Comparison of ENCODE assay signal across 16 cellular contexts in the genomic region with DNA sequence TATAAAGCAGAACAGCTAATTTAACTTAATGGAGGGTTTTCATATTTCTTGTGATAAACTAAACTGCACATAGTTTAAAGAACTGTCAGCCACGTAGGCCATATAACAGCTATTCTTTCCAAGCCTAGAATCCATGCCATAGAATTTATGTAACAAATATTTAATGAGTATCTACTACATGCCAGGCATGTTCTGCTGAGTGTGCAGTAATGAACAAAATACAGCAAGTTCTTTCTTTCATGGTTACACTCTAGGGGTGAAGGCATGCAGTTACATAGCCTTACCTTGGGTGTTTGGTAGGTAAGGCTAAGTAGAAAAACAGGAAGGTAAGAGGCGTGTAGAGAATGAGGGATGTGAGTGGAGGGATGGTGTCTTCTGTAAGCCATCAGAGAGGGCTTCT. TPM values are rescaled to one million over a fixed set of nuclear protein-coding genes. Genes with fewer than 3 reads are reported as not detected.
DNase-seq lines count a peak whose midpoint lies in the region; ATAC-seq and TF ChIP-seq lines count a peak whose summit lies in the region.
"Had no signal": no experiment of that assay in that cellular context is flagged by ENCODE, and none has a peak within 500 bp of the region (broad histone marks: within the 10 kb centered on the region; RNA-seq: fewer than 3 reads in every experiment).

No MANE protein-coding gene starts in this region.

- peaks cover 14% of the 10 kb centered on the region for H3K36me3 ChIP-seq in DND-41 (ENCODE audit: insufficient read depth, low read length)
- H3K36me3 ChIP-seq in naive thymus-derived CD4-positive, alpha-beta T cell (ENCODE audit: control insufficient read depth in 2 of 3, insufficient read depth in 3 of 3, low read length in 3 of 3): no peaks in the 10 kb centered on the region
- no peaks in the 10 kb centered on the region for H3K36me3 ChIP-seq in brain microvascular endothelial cell (replicated peaks)
- H3K36me3 ChIP-seq: tibial nerve had no signal

- no peak overlapping the region for H3K9ac ChIP-seq in DND-41 (ENCODE audit: low read depth, low read length)

- H3K4me1 Mint-ChIP-seq in CD4-positive, alpha-beta T cell (ENCODE audit: low read depth): peaks cover 74% of the 10 kb centered on the region
- peaks cover 46% of the 10 kb centered on the region for H3K4me1 Mint-ChIP-seq in activated T-helper 17 cell treated with anti-CD3 and anti-CD28 coated beads, Interleukin-2, amount 50 U/mL, for 72 hours
- H3K4me1 Mint-ChIP-seq in naive thymus-derived CD4-positive, alpha-beta T cell: peaks cover 50 to 81% (median 66%) of the 10 kb centered on the region in 7 donors

- intact Hi-C loops in CD4-positive, alpha-beta T cell (cut with DNase I, micrococcal nuclease): loop anchor here in 1 of 2 experiments (10.0 kb wide), 2 partner anchors 102 to 732 kb away; partner anchors contain the start of gene UQCRFS1
- intact Hi-C loops in naive thymus-derived CD4-positive, alpha-beta T cell (cut with micrococcal nuclease): loop anchor here in 1 of 2 donors (10.0 kb wide), 1 partner anchor 342 kb away; the partner anchor contains the start of gene POP4
- intact Hi-C loops in posterior cingulate gyrus (cut with DNase I): no loop called here

- peaks cover 26% of the 10 kb centered on the region for H3K4me1 ChIP-seq in DND-41 (ENCODE audit: insufficient read depth, low read length)
- peaks cover 32 to 54% of the 10 kb centered on the region in 2 donors for H3K4me1 ChIP-seq in naive thymus-derived CD4-positive, alpha-beta T cell (ENCODE audit: control insufficient read depth in 2 of 2, insufficient read depth in 2 of 2, low read length in 2 of 2)

- peaks cover 41% of the 10 kb centered on the region for H3K36me3 Mint-ChIP-seq in CD4-positive, alpha-beta T cell (ENCODE audit: low read depth)
- H3K36me3 Mint-ChIP-seq in activated T-helper 17 cell treated with anti-CD3 and anti-CD28 coated beads, Interleukin-2, amount 50 U/mL, for 72 hours (ENCODE audit: low read depth): peaks cover 49% of the 10 kb centered on the region
- H3K36me3 Mint-ChIP-seq in naive thymus-derived CD4-positive, alpha-beta T cell: peaks cover 0 to 28% (median 17%) of the 10 kb centered on the region in 5 donors

- no peak for DNase-seq in CD4-positive, alpha-beta T cell
- no peak for DNase-seq in DND-41
- no peak for DNase-seq in naive thymus-derived CD4-positive, alpha-beta T cell
- DNase-seq in posterior cingulate gyrus: no peak
- DNase-seq in brain microvascular endothelial cell: no peak
- DNase-seq in kidney tubule cell (ENCODE audit: low spot score): no peak
- DNase-seq: activated CD4-positive, alpha-beta T cell treated with anti-CD3 and anti-CD28 coated beads, Interleukin-2, amount 50 U/mL, for 1 hour; left colon; NCI-H1694; NCI-H774; SHP77 treated with DMSO at 0.1 percent for 48 hours; T-helper 1 cell had no signal

- peak overlapping the region; percentile 31; the same call in 1 of the 2 replicates for H3K4me2 ChIP-seq in DND-41 (ENCODE audit: insufficient read depth, low read length)

- peak overlapping the region; percentile 1 for H3K4me3 Mint-ChIP-seq in CD4-positive, alpha-beta T cell
- peak overlapping the region; percentile 79 for H3K4me3 Mint-ChIP-seq in activated T-helper 17 cell treated with anti-CD3 and anti-CD28 coated beads, Interleukin-2, amount 50 U/mL, for 72 hours
- H3K4me3 Mint-ChIP-seq in naive thymus-derived CD4-positive, alpha-beta T cell: peak overlapping the region; percentile 4 to 60 (median 13)
- H3K4me3 Mint-ChIP-seq: nephron had no signal

- no peak for TF ChIP-seq CTCF in CD4-positive, alpha-beta T cell (IDR thresholded peaks at IDR 0.05)
- TF ChIP-seq CTCF in DND-41 (IDR thresholded peaks at IDR 0.05; ENCODE audit: borderline replicate concordance, extremely low read depth, low read length, poor library complexity, severe bottlenecking): no peak
- no peak for TF ChIP-seq CTCF in brain microvascular endothelial cell (IDR thresholded peaks at IDR 0.05; ENCODE audit: low read depth, low read length, missing control alignments)

- POLR2A ChIA-PET in CD4-positive, alpha-beta T cell (lab: Charles Lee): interaction anchor here (1.3 to 1.4 kb wide), 2 partner anchors 233 to 274 kb away, joined by 3 to 7 read pairs; no protein-coding TSS in a partner anchor
- POLR2A ChIA-PET in naive thymus-derived CD4-positive, alpha-beta T cell (lab: Charles Lee): no interaction called here

- ATAC-seq in CD4-positive, alpha-beta T cell (ENCODE audit: poor library complexity): no peak
- no peak for ATAC-seq in DND-41 (ENCODE audit: insufficient read depth, low read depth)
- ATAC-seq in activated T-helper 17 cell treated with anti-CD3 and anti-CD28 coated beads, Interleukin-2, amount 50 U/mL, for 72 hours (replicated peaks): no peak
- ATAC-seq in naive thymus-derived CD4-positive, alpha-beta T cell: no peak
- ATAC-seq: left colon, PC-3 had no signal

- no peaks in the 10 kb centered on the region for H3K9me3 ChIP-seq in CD4-positive, alpha-beta T cell (ENCODE audit: control insufficient read depth, low read length)
- H3K9me3 ChIP-seq in DND-41 (ENCODE audit: insufficient read depth, low read length, severe bottlenecking): no peaks in the 10 kb centered on the region
- H3K9me3 ChIP-seq in naive thymus-derived CD4-positive, alpha-beta T cell (ENCODE audit: control insufficient read depth in 2 of 3, low read length in 3 of 3): no peaks in the 10 kb centered on the region
- H3K9me3 ChIP-seq: tibial nerve had no signal

- no peaks in the 10 kb centered on the region for H3K27me3 ChIP-seq in CD4-positive, alpha-beta T cell (ENCODE audit: control insufficient read depth, insufficient read depth, low read length)
- H3K27me3 ChIP-seq in DND-41 (ENCODE audit: insufficient read depth, low read length, poor library complexity): no peaks in the 10 kb centered on the region
- H3K27me3 ChIP-seq in naive thymus-derived CD4-positive, alpha-beta T cell (ENCODE audit: control insufficient read depth in 2 of 2, insufficient read depth in 2 of 2, low read length in 2 of 2): no peaks in the 10 kb centered on the region
- H3K27me3 ChIP-seq in brain microvascular endothelial cell (replicated peaks): no peaks in the 10 kb centered on the region
- H3K27me3 ChIP-seq: tibial nerve had no signal

- peak overlapping the region; percentile 9 for H3K27ac Mint-ChIP-seq in CD4-positive, alpha-beta T cell
- H3K27ac Mint-ChIP-seq in activated T-helper 17 cell treated with anti-CD3 and anti-CD28 coated beads, Interleukin-2, amount 50 U/mL, for 72 hours: peak overlapping the region; percentile 91
- peak overlapping the region; percentile 7 to 75 (median 28) for H3K27ac Mint-ChIP-seq in naive thymus-derived CD4-positive, alpha-beta T cell

- peaks cover 84% of the 10 kb centered on the region for H3K79me2 ChIP-seq in DND-41 (ENCODE audit: insufficient read depth, low read length)

- in situ Hi-C loops in brain microvascular endothelial cell (cut with HindIII; ENCODE audit: low pct_ligation_motif_present, low sequenced_read_pairs): no loop called here

- no peak overlapping the region for H3K4me3 ChIP-seq in DND-41 (ENCODE audit: low read depth in 1 of 2, low read length in 2 of 2)
- no peak overlapping the region for H3K4me3 ChIP-seq in naive thymus-derived CD4-positive, alpha-beta T cell (ENCODE audit: low read length)
- no peak overlapping the region for H3K4me3 ChIP-seq in brain microvascular endothelial cell (ENCODE audit: low read depth, low read length)
- H3K4me3 ChIP-seq: tibial nerve had no signal

- CTCF ChIA-PET in CD4-positive, alpha-beta T cell (lab: Charles Lee): no interaction called here
- CTCF ChIA-PET in naive thymus-derived CD4-positive, alpha-beta T cell (lab: Charles Lee): no interaction called here

- peaks cover 40% of the 10 kb centered on the region; the same call in 1 of the 2 replicates for H4K20me1 ChIP-seq in DND-41 (ENCODE audit: insufficient read depth, low read length)

- no peak overlapping the region for H3K27ac ChIP-seq in CD4-positive, alpha-beta T cell (ENCODE audit: low read depth, low read length)
- H3K27ac ChIP-seq in DND-41 (ENCODE audit: low read length): no peak overlapping the region
- H3K27ac ChIP-seq in naive thymus-derived CD4-positive, alpha-beta T cell (ENCODE audit: low read depth, low read length): no peak overlapping the region
- H3K27ac ChIP-seq in brain microvascular endothelial cell: no peak overlapping the region
- H3K27ac ChIP-seq: tibial nerve had no signal

- H2AFZ ChIP-seq in DND-41 (ENCODE audit: low read depth, low read length): no peak overlapping the region

- H3K9me3 Mint-ChIP-seq in CD4-positive, alpha-beta T cell: no peaks in the 10 kb centered on the region
- H3K9me3 Mint-ChIP-seq in activated T-helper 17 cell treated with anti-CD3 and anti-CD28 coated beads, Interleukin-2, amount 50 U/mL, for 72 hours: no peaks in the 10 kb centered on the region
- H3K9me3 Mint-ChIP-seq in naive thymus-derived CD4-positive, alpha-beta T cell: peaks cover 0 to 7% (median 0%) of the 10 kb centered on the region in 11 donors

- no peaks in the 10 kb centered on the region for H3K27me3 Mint-ChIP-seq in CD4-positive, alpha-beta T cell
- H3K27me3 Mint-ChIP-seq in activated T-helper 17 cell treated with anti-CD3 and anti-CD28 coated beads, Interleukin-2, amount 50 U/mL, for 72 hours: no peaks in the 10 kb centered on the region
- H3K27me3 Mint-ChIP-seq in naive thymus-derived CD4-positive, alpha-beta T cell: no peaks in the 10 kb centered on the region

RNA-seq across cellular contexts. Expression of gene URI1, which starts 4.6 kb away (rescaled TPM):
- 10 to 100 TPM; 50.9 to 63.6 TPM for total RNA-seq in CD4-positive, alpha-beta T cell
- total RNA-seq in activated T-helper 17 cell treated with anti-CD3 and anti-CD28 coated beads, Interleukin-2, amount 50 U/mL, for 72 hours: 10 to 100 TPM; 61.8 to 72.8 TPM
- total RNA-seq in naive thymus-derived CD4-positive, alpha-beta T cell: 100 to 1,000 TPM in 1 of 5 experiments, 10 to 100 TPM in 4; 55.0 to 106 (median 71.8) TPM
- 10 to 100 TPM; 17.5 to 27.3 TPM for polyA plus RNA-seq in naive thymus-derived CD4-positive, alpha-beta T cell

Comparison
In these comparisons a context has a peak if more than half of its experiments do, and no peak if none do; other contexts are left out.
1. H3K27ac Mint-ChIP-seq: peak in every context shown above with its lines; median percentile 91 in activated T-helper 17 cell treated with anti-CD3 and anti-CD28 coated beads, Interleukin-2, amount 50 U/mL, for 72 hours; 28 in naive thymus-derived CD4-positive, alpha-beta T cell; 9 in CD4-positive, alpha-beta T cell.
2. H3K4me3 Mint-ChIP-seq: peak in every context shown above with its lines; median percentile 79 in activated T-helper 17 cell treated with anti-CD3 and anti-CD28 coated beads, Interleukin-2, amount 50 U/mL, for 72 hours; 13 in naive thymus-derived CD4-positive, alpha-beta T cell; 1 in CD4-positive, alpha-beta T cell.